1 cellular context compared by ENCODE assay signal in genomic region chr10:77887631-77888355, GRCh38.
TF ChIP-seq lines count a peak whose summit lies in the region.

No MANE protein-coding gene starts in this region.

TF ChIP-seq in HepG2, 621 proteins besides CTCF, POLR2A, EP300 and RAD21 (continued from another document and continues in another):
- TF ChIP-seq HIC2 (CRISPR knock-in tag; IDR thresholded peaks at IDR 0.05; ENCODE audit: low read depth) (no peak), ZNF616 (CRISPR knock-in tag; IDR thresholded peaks at IDR 0.05; ENCODE audit: low read depth) (no peak), ZNF503 (CRISPR knock-in tag; IDR thresholded peaks at IDR 0.05) (peak; percentile 68; the same call in 1 of the 2 replicates), SP5 (CRISPR knock-in tag; IDR thresholded peaks at IDR 0.05; ENCODE audit: borderline replicate concordance, low read depth) (peak; percentile 57; the same call in 1 of the 2 replicates), ATF3 (CRISPR knock-in tag; IDR thresholded peaks at IDR 0.05) (0 out of 2 replicates have a peak, but pooled peaks have one; percentile 4), ZMYM4 (CRISPR knock-in tag; IDR thresholded peaks at IDR 0.05) (peak; percentile 19; the same call in 1 of the 2 replicates), ZBTB7B (CRISPR knock-in tag; IDR thresholded peaks at IDR 0.05) (peak; percentile 74), GTF3A (CRISPR knock-in tag; conservative IDR thresholded peaks at IDR 0.05) (no peak), TCF7 (IDR thresholded peaks at IDR 0.05; ENCODE audit: low read depth) (peak; percentile 70), THAP7 (CRISPR knock-in tag; IDR thresholded peaks at IDR 0.05) (no peak), ZFP37 (CRISPR knock-in tag; IDR thresholded peaks at IDR 0.05; ENCODE audit: borderline replicate concordance) (0 out of 2 replicates have a peak, but pooled peaks have one; percentile 11), HNF1A (IDR thresholded peaks at IDR 0.05; ENCODE audit: low read depth) (no peak), HNF1A (CRISPR knock-in tag; IDR thresholded peaks at IDR 0.05; ENCODE audit: borderline replicate concordance) (peak; percentile 46; the same call in 1 of the 2 replicates), FOXJ3 (CRISPR knock-in tag; IDR thresholded peaks at IDR 0.05; ENCODE audit: borderline replicate concordance) (peak; percentile 49; the same call in 1 of the 2 replicates), PCBP2 (optimal IDR thresholded peaks at IDR 0.05; ENCODE audit: low read depth, low read length, poor library complexity, severe bottlenecking) (no peak), TRAFD1 (CRISPR knock-in tag; IDR thresholded peaks at IDR 0.05; ENCODE audit: borderline replicate concordance) (no peak), MZF1 (CRISPR knock-in tag; IDR thresholded peaks at IDR 0.05; ENCODE audit: borderline replicate concordance) (no peak), MYPOP (CRISPR knock-in tag; IDR thresholded peaks at IDR 0.05) (peak; percentile 52; the same call in 1 of the 2 replicates), YEATS4 (CRISPR knock-in tag; IDR thresholded peaks at IDR 0.05; ENCODE audit: borderline replicate concordance) (peak; percentile 46; the same call in 1 of the 2 replicates), ZNF740 (CRISPR knock-in tag; IDR thresholded peaks at IDR 0.05) (no peak), ZC3H13 (CRISPR knock-in tag; IDR thresholded peaks at IDR 0.05) (no peak), HNRNPH1 (optimal IDR thresholded peaks at IDR 0.05; ENCODE audit: low read depth, low read length) (no peak), KDM1A (CRISPR knock-in tag; IDR thresholded peaks at IDR 0.05) (no peak), ZBTB21 (CRISPR knock-in tag; IDR thresholded peaks at IDR 0.05) (no peak), ZNF766 (CRISPR knock-in tag; IDR thresholded peaks at IDR 0.05; ENCODE audit: borderline replicate concordance) (no peak), ZSCAN25 (CRISPR knock-in tag; IDR thresholded peaks at IDR 0.05) (peak; percentile 80), ZNF777 (CRISPR knock-in tag; IDR thresholded peaks at IDR 0.05) (no peak), ZBTB49 (CRISPR knock-in tag; IDR thresholded peaks at IDR 0.05; ENCODE audit: borderline replicate concordance) (no peak), NCOA1 (CRISPR knock-in tag; IDR thresholded peaks at IDR 0.05) (no peak), NFKB2 (CRISPR knock-in tag; IDR thresholded peaks at IDR 0.05; ENCODE audit: borderline replicate concordance) (no peak), RBFOX2 (IDR thresholded peaks at IDR 0.05; ENCODE audit: low read depth, low read length) (no peak), ZNF407 (CRISPR knock-in tag; IDR thresholded peaks at IDR 0.05; ENCODE audit: not compliant biosample characterization) (no peak), KAT2B (IDR thresholded peaks at IDR 0.05; ENCODE audit: borderline replicate concordance, low read depth, low read length) (no peak)
